In genomic region chrX:46333550-46333949, GRCh38 we compare ENCODE assay signal across 24 cellular contexts.
DNase-seq lines count a peak whose midpoint lies in the region; ATAC-seq, FAIRE-seq and TF ChIP-seq lines count a peak whose summit lies in the region.
"Had no signal": no experiment of that assay in that cellular context is flagged by ENCODE, and none has a peak within 500 bp of the region (broad histone marks: within the 10 kb centered on the region; RNA-seq: fewer than 3 reads in every experiment).

No MANE protein-coding gene starts in this region.

- H3K9ac ChIP-seq in astrocyte (ENCODE audit: low read length) (no peak overlapping the region), MM.1S (ENCODE audit: low read length) (no peak overlapping the region)

- H3K36me3 ChIP-seq in astrocyte (ENCODE audit: insufficient read depth, low read length), result no peaks in the 10 kb centered on the region
- H3K36me3 ChIP-seq in hepatocyte (replicated peaks; ENCODE audit: insufficient read depth, low read depth), result no peaks in the 10 kb centered on the region
- no peaks in the 10 kb centered on the region for H3K36me3 ChIP-seq in MM.1S (replicated peaks; ENCODE audit: insufficient read depth, low read length)
- H3K36me3 ChIP-seq: gastrocnemius medialis, SJCRH30, tibial artery had no signal

- no peak for FAIRE-seq in astrocyte (lab: Jason Lieb, UNC)
- FAIRE-seq: A204.1, H1, islet of Langerhans had no signal

- peaks cover 4% of the 10 kb centered on the region for H3K9me3 Mint-ChIP-seq in astrocyte (ENCODE audit: unreplicated experiment)
- H3K9me3 Mint-ChIP-seq: central memory CD8-positive, alpha-beta T cell; IgD-negative memory B cell had no signal

- H3K4me3 ChIP-seq in astrocyte (ENCODE audit: insufficient read depth, low read depth, low read length) (no peak overlapping the region), hepatocyte (no peak overlapping the region), MM.1S (ENCODE audit: low read length) (no peak overlapping the region)
- H3K4me3 ChIP-seq: gastrocnemius medialis, SJCRH30, tibial artery had no signal

- no peaks in the 10 kb centered on the region for H3K27me3 Mint-ChIP-seq in astrocyte (ENCODE audit: low read depth, unreplicated experiment)
- H3K27me3 Mint-ChIP-seq: activated naive CD4-positive, alpha-beta T cell treated with anti-CD3 and anti-CD28 coated beads, Interleukin-2, amount 10 ng/mL, durations not matched to agents 7 days and 5 days had no signal

- no peaks in the 10 kb centered on the region for H3K9me3 ChIP-seq in astrocyte (ENCODE audit: insufficient read depth, low read depth, low read length)
- H3K9me3 ChIP-seq in hepatocyte (ENCODE audit: low read depth), result no peaks in the 10 kb centered on the region
- no peaks in the 10 kb centered on the region for H3K9me3 ChIP-seq in MM.1S (replicated peaks; ENCODE audit: insufficient read depth, low read length)
- H3K9me3 ChIP-seq: gastrocnemius medialis, SJCRH30 had no signal

- DNase-seq in A172 (ENCODE audit: low spot score) (peak; percentile 19), HT1080 (ENCODE audit: low read depth) (peak; percentile 53), astrocyte (ENCODE audit: low read depth) (no peak), hepatocyte (ENCODE audit: low spot score) (no peak), MM.1S (no peak), NCI-H524 treated with DMSO at 0.1 percent for 48 hours (lab: John Stamatoyannopoulos, UW) (no peak)
- no peak for DNase-seq in activated T-cell treated with anti-CD3 and anti-CD28 coated beads, Interleukin-2, amount 50 U/mL, for 1 hour
- DNase-seq: activated naive CD4-positive, alpha-beta T cell treated with anti-CD3 and anti-CD28 coated beads, Interleukin-2, amount 10 ng/mL, durations not matched to agents 7 days and 5 days; activated T-cell treated with anti-CD3 and anti-CD28 coated beads, Interleukin-2, amount 50 U/mL, for 48 hours; anterior cingulate cortex; erythroblast; gastrocnemius medialis; NCI-H82; OCI-M1; SJCRH30; stimulated activated CD4-positive, alpha-beta T cell treated with anti-CD3 and anti-CD28 coated beads, Interleukin-4, amount 100 ng/mL, for 24 hours; stimulated activated naive CD8-positive, alpha-beta T cell treated with anti-CD3 and anti-CD28 coated beads, Interleukin-15, Interleukin-2, amounts not matched to agents 100 U/mL and 50 U/mL, for 24 hours; tibial artery had no signal

- peak overlapping the region; percentile 83 for H3K27ac Mint-ChIP-seq in astrocyte (ENCODE audit: unreplicated experiment)
- H3K27ac Mint-ChIP-seq: activated naive CD4-positive, alpha-beta T cell treated with anti-CD3 and anti-CD28 coated beads, Interleukin-2, amount 10 ng/mL, durations not matched to agents 7 days and 5 days; IgD-negative memory B cell had no signal

- no peaks in the 10 kb centered on the region for H3K27me3 ChIP-seq in astrocyte (ENCODE audit: insufficient read depth, low read length)
- no peaks in the 10 kb centered on the region for H3K27me3 ChIP-seq in hepatocyte
- H3K27me3 ChIP-seq in MM.1S (replicated peaks; ENCODE audit: insufficient read depth, low read length), result no peaks in the 10 kb centered on the region
- H3K27me3 ChIP-seq: SJCRH30, tibial artery had no signal

- H3K36me3 Mint-ChIP-seq in astrocyte (ENCODE audit: low read depth, unreplicated experiment), result peaks cover 2% of the 10 kb centered on the region

- H3K27ac ChIP-seq in astrocyte (ENCODE audit: low read depth, low read length) (no peak overlapping the region), hepatocyte (peak overlapping the region; percentile 71), MM.1S (ENCODE audit: low read length) (no peak overlapping the region)
- H3K27ac ChIP-seq: gastrocnemius medialis, SJCRH30, tibial artery had no signal

- H2AFZ ChIP-seq in astrocyte (ENCODE audit: low read depth, low read length), result no peak overlapping the region
- no peak overlapping the region for H2AFZ ChIP-seq in hepatocyte
- H2AFZ ChIP-seq in MM.1S (ENCODE audit: low read length), result no peak overlapping the region

- H3K4me3 Mint-ChIP-seq in astrocyte (ENCODE audit: unreplicated experiment), result no peak overlapping the region
- H3K4me3 Mint-ChIP-seq: activated naive CD4-positive, alpha-beta T cell treated with anti-CD3 and anti-CD28 coated beads, Interleukin-2, amount 10 ng/mL, durations not matched to agents 7 days and 5 days; central memory CD8-positive, alpha-beta T cell; IgD-negative memory B cell had no signal

- no peaks in the 10 kb centered on the region for H3F3A ChIP-seq in MM.1S (ENCODE audit: insufficient read depth, low read length)

- H3K79me2 ChIP-seq in astrocyte (ENCODE audit: insufficient read depth, low read length) (no peaks in the 10 kb centered on the region), hepatocyte (no peaks in the 10 kb centered on the region), MM.1S (ENCODE audit: low read length) (no peaks in the 10 kb centered on the region)

- H3K4me1 Mint-ChIP-seq in astrocyte (ENCODE audit: low read depth, unreplicated experiment), result peaks cover 14% of the 10 kb centered on the region
- H3K4me1 Mint-ChIP-seq: central memory CD8-positive, alpha-beta T cell; IgD-negative memory B cell had no signal

- 54% methylated on average over 5 of the region's 5 CpGs for WGBS in hepatocyte (ENCODE audit: low lambda C conversion rate, missing lambda C conversion rate)

- H3K9me2 ChIP-seq in hepatocyte (replicated peaks; ENCODE audit: insufficient read depth) (no peaks in the 10 kb centered on the region), MM.1S (replicated peaks; ENCODE audit: insufficient read depth, low read length) (no peaks in the 10 kb centered on the region)

- TF ChIP-seq CTCF in astrocyte (IDR thresholded peaks at IDR 0.05; ENCODE audit: insufficient read depth, low read depth, low read length) (no peak), hepatocyte (IDR thresholded peaks at IDR 0.05; ENCODE audit: poor library complexity) (no peak), MM.1S (IDR thresholded peaks at IDR 0.05; ENCODE audit: low read length) (no peak)

- no peak for ATAC-seq in GM19324 (IDR thresholded peaks at IDR 0.05; ENCODE audit: low FRiP score, unreplicated experiment)
- ATAC-seq: gastrocnemius medialis; stimulated activated naive CD8-positive, alpha-beta T cell treated with anti-CD3 and anti-CD28 coated beads, Interleukin-15, Interleukin-2, amounts not matched to agents 100 U/mL and 50 U/mL, for 24 hours had no signal

- no peaks in the 10 kb centered on the region for H4K20me1 ChIP-seq in astrocyte (ENCODE audit: insufficient read depth, low read length)
- H4K20me1 ChIP-seq in hepatocyte (ENCODE audit: insufficient read depth, poor library complexity, severe bottlenecking), result no peaks in the 10 kb centered on the region
- no peaks in the 10 kb centered on the region for H4K20me1 ChIP-seq in MM.1S (ENCODE audit: insufficient read depth, low read length)

- H3K4me2 ChIP-seq in astrocyte (ENCODE audit: low read length) (no peak overlapping the region), hepatocyte (peak overlapping the region; percentile 29), MM.1S (ENCODE audit: low read depth, low read length) (no peak overlapping the region)

- H3K4me1 ChIP-seq in astrocyte (ENCODE audit: insufficient read depth, low read length), result no peaks in the 10 kb centered on the region
- H3K4me1 ChIP-seq in hepatocyte (ENCODE audit: insufficient read depth), result no peaks in the 10 kb centered on the region
- H3K4me1 ChIP-seq in MM.1S (ENCODE audit: low read length), result no peaks in the 10 kb centered on the region
- H3K4me1 ChIP-seq: gastrocnemius medialis, SJCRH30 had no signal

Comparison
In these comparisons a context has a peak if more than half of its experiments do, and no peak if none do; other contexts are left out.
1. DNase-seq: peak in A172 (single experiment) and HT1080 (single experiment); none in astrocyte (single experiment), hepatocyte (single experiment), MM.1S (single experiment), NCI-H524 treated with DMSO at 0.1 percent for 48 hours (single experiment) and activated T-cell treated with anti-CD3 and anti-CD28 coated beads, Interleukin-2, amount 50 U/mL, for 1 hour (single experiment).